Comparison of ENCODE assay signal across 15 cellular contexts in the genomic region with DNA sequence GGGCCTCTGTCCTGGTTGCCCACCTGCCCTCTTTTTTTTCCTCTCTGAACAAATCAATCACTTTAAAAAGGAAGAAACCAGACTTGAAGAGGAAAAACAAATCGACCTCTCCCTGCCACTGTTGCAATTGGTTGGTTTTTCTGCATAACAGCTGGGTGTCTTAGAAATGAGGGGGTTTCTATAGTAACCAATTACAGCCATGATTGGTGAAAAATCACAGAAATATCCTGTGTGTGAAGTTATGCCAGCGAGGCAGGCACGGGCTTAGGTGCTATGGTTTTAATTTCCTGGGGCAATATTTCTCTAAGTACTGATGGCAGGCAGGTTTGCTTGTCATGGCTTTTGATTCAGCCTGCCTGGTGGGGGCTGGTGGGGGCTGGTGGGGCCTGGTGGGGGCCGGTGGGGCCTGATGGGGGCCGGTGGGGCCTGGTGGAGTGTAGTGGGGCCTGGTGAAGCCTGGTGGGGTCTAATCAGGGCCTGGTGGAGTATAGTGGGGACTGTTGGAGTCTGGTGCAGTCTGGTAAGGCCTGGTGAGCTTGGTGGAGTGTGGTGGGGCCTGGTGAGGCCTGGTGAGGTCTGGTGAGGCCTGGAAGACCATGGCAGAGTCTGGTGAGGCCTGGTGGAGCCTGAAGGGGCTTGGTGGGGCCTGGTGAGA. TPM values are rescaled to one million over a fixed set of nuclear protein-coding genes. Genes with fewer than 3 reads are reported as not detected.
DNase-seq lines count a peak whose midpoint lies in the region; ATAC-seq and TF ChIP-seq lines count a peak whose summit lies in the region.
"Had no signal": no experiment of that assay in that cellular context is flagged by ENCODE, and none has a peak within 500 bp of the region (broad histone marks: within the 10 kb centered on the region; RNA-seq: fewer than 3 reads in every experiment).

No MANE protein-coding gene starts in this region.

- peaks cover 12% of the 10 kb centered on the region for H3K27me3 Mint-ChIP-seq in activated CD8-positive, alpha-beta T cell treated with anti-CD3 and anti-CD28 coated beads for 36 hours
- peaks cover 13% of the 10 kb centered on the region for H3K27me3 Mint-ChIP-seq in activated CD8-positive, alpha-beta T cell treated with anti-CD3 and anti-CD28 coated beads, Interleukin-2, amount 10 ng/mL, durations not matched to agents 7 days and 5 days (ENCODE audit: low read depth)
- H3K27me3 Mint-ChIP-seq in neural progenitor cell (ENCODE audit: insufficient read depth, low read depth) = peaks cover 5% of the 10 kb centered on the region

- H3K27ac ChIP-seq in caudate nucleus (ENCODE audit: low read depth, low read length) (peak overlapping the region; percentile 36), layer of hippocampus (ENCODE audit: low read depth, low read length) (peak overlapping the region; percentile 21), neural progenitor cell (no peak overlapping the region)
- H3K27ac ChIP-seq: 22Rv1, BLaER1 had no signal

- H3K36me3 ChIP-seq in neural progenitor cell = no peaks in the 10 kb centered on the region
- H3K36me3 ChIP-seq: BLaER1 had no signal

- peak overlapping the region; percentile 89 for H3K4me2 ChIP-seq in neural progenitor cell
- H3K4me2 ChIP-seq: BLaER1 had no signal

- no peak overlapping the region for H2AFZ ChIP-seq in neural progenitor cell (replicated peaks)

- TF ChIP-seq CTCF in activated CD8-positive, alpha-beta T cell treated with anti-CD3 and anti-CD28 coated beads for 36 hours (IDR thresholded peaks at IDR 0.05) = no peak
- TF ChIP-seq CTCF in neural progenitor cell (IDR thresholded peaks at IDR 0.05) = no peak

- no peak overlapping the region for H3K9ac ChIP-seq in neural progenitor cell
- H3K9ac ChIP-seq: BLaER1 had no signal

- H3K79me2 ChIP-seq in neural progenitor cell (ENCODE audit: low read depth) = no peaks in the 10 kb centered on the region

- no peaks in the 10 kb centered on the region for H3K27me3 ChIP-seq in layer of hippocampus (ENCODE audit: control insufficient read depth, insufficient read depth, low read length)
- peaks cover 36% of the 10 kb centered on the region for H3K27me3 ChIP-seq in neural progenitor cell

- CTCF ChIA-PET in activated CD8-positive, alpha-beta T cell treated with anti-CD3 and anti-CD28 coated beads for 36 hours (lab: Charles Lee) = no interaction called here
- CTCF ChIA-PET in activated CD8-positive, alpha-beta T cell treated with anti-CD3 and anti-CD28 coated beads, Interleukin-2, amount 10 ng/mL, durations not matched to agents 7 days and 5 days (lab: Charles Lee) = no interaction called here

- H3F3A ChIP-seq in neural progenitor cell (ENCODE audit: low read depth) = peaks cover 23% of the 10 kb centered on the region

- peaks cover 13% of the 10 kb centered on the region for H3K4me1 Mint-ChIP-seq in activated CD8-positive, alpha-beta T cell treated with anti-CD3 and anti-CD28 coated beads for 36 hours (ENCODE audit: low read depth)
- no peaks in the 10 kb centered on the region for H3K4me1 Mint-ChIP-seq in activated CD8-positive, alpha-beta T cell treated with anti-CD3 and anti-CD28 coated beads, Interleukin-2, amount 10 ng/mL, durations not matched to agents 7 days and 5 days (ENCODE audit: low read depth)
- H3K4me1 Mint-ChIP-seq in neural progenitor cell = peaks cover 42% of the 10 kb centered on the region

- H3K36me3 Mint-ChIP-seq in activated CD8-positive, alpha-beta T cell treated with anti-CD3 and anti-CD28 coated beads for 36 hours (ENCODE audit: low read depth) = no peaks in the 10 kb centered on the region
- H3K36me3 Mint-ChIP-seq in activated CD8-positive, alpha-beta T cell treated with anti-CD3 and anti-CD28 coated beads, Interleukin-2, amount 10 ng/mL, durations not matched to agents 7 days and 5 days (ENCODE audit: low read depth) = no peaks in the 10 kb centered on the region
- H3K36me3 Mint-ChIP-seq in neural progenitor cell = peaks cover 3% of the 10 kb centered on the region

- intact Hi-C loops in activated CD8-positive, alpha-beta T cell treated with anti-CD3 and anti-CD28 coated beads for 36 hours (cut with micrococcal nuclease) = no loop called here

- no peaks in the 10 kb centered on the region for H4K20me1 ChIP-seq in neural progenitor cell (ENCODE audit: low read depth)
- H4K20me1 ChIP-seq: BLaER1 had no signal

- peaks cover 27% of the 10 kb centered on the region for H3K4me1 ChIP-seq in neural progenitor cell

- no peaks in the 10 kb centered on the region for H3K9me3 ChIP-seq in neural progenitor cell (ENCODE audit: low read depth)
- H3K9me3 ChIP-seq: BLaER1 had no signal

- no peak for DNase-seq in activated CD8-positive, alpha-beta T cell treated with anti-CD3 and anti-CD28 coated beads for 36 hours
- DNase-seq in activated CD8-positive, alpha-beta T cell treated with anti-CD3 and anti-CD28 coated beads, Interleukin-2, amount 10 ng/mL, durations not matched to agents 7 days and 5 days = no peak
- no peak for DNase-seq in caudate nucleus (lab: John Stamatoyannopoulos, UW)
- DNase-seq in neural progenitor cell (ENCODE audit: low spot score) = no peak
- DNase-seq in EL = no peak
- DNase-seq: AML-193, DMS53, H7 had no signal

- ATAC-seq in activated CD8-positive, alpha-beta T cell treated with anti-CD3 and anti-CD28 coated beads for 36 hours = no peak
- ATAC-seq in activated CD8-positive, alpha-beta T cell treated with anti-CD3 and anti-CD28 coated beads, Interleukin-2, amount 10 ng/mL, durations not matched to agents 7 days and 5 days = no peak
- ATAC-seq in HG03378 (IDR thresholded peaks at IDR 0.05; ENCODE audit: unreplicated experiment) = no peak
- no peak for ATAC-seq in HG03175 (IDR thresholded peaks at IDR 0.05; ENCODE audit: unreplicated experiment)
- ATAC-seq: HepG2 had no signal

- POLR2A ChIA-PET in activated CD8-positive, alpha-beta T cell treated with anti-CD3 and anti-CD28 coated beads for 36 hours (lab: Charles Lee) = no interaction called here
- POLR2A ChIA-PET in activated CD8-positive, alpha-beta T cell treated with anti-CD3 and anti-CD28 coated beads, Interleukin-2, amount 10 ng/mL, durations not matched to agents 7 days and 5 days (lab: Charles Lee) = no interaction called here

- H3K27ac Mint-ChIP-seq in activated CD8-positive, alpha-beta T cell treated with anti-CD3 and anti-CD28 coated beads for 36 hours = peak overlapping the region; percentile 30
- H3K27ac Mint-ChIP-seq in activated CD8-positive, alpha-beta T cell treated with anti-CD3 and anti-CD28 coated beads, Interleukin-2, amount 10 ng/mL, durations not matched to agents 7 days and 5 days = no peak overlapping the region
- peak overlapping the region; percentile 38 for H3K27ac Mint-ChIP-seq in neural progenitor cell

- no peak overlapping the region for H3K4me3 ChIP-seq in neural progenitor cell
- H3K4me3 ChIP-seq: BLaER1 had no signal

- H3K9me3 Mint-ChIP-seq in activated CD8-positive, alpha-beta T cell treated with anti-CD3 and anti-CD28 coated beads for 36 hours = no peaks in the 10 kb centered on the region
- no peaks in the 10 kb centered on the region for H3K9me3 Mint-ChIP-seq in activated CD8-positive, alpha-beta T cell treated with anti-CD3 and anti-CD28 coated beads, Interleukin-2, amount 10 ng/mL, durations not matched to agents 7 days and 5 days (ENCODE audit: insufficient read depth)
- H3K9me3 Mint-ChIP-seq in neural progenitor cell = no peaks in the 10 kb centered on the region

- no peak overlapping the region for H3K4me3 Mint-ChIP-seq in activated CD8-positive, alpha-beta T cell treated with anti-CD3 and anti-CD28 coated beads for 36 hours
- no peak overlapping the region for H3K4me3 Mint-ChIP-seq in activated CD8-positive, alpha-beta T cell treated with anti-CD3 and anti-CD28 coated beads, Interleukin-2, amount 10 ng/mL, durations not matched to agents 7 days and 5 days
- no peak overlapping the region for H3K4me3 Mint-ChIP-seq in neural progenitor cell

RNA-seq across cellular contexts. Expression of a gene that starts 54.6 kb away (rescaled TPM):
- total RNA-seq in activated CD8-positive, alpha-beta T cell treated with anti-CD3 and anti-CD28 coated beads for 36 hours = under 1 TPM; 0.65 to 0.78 TPM
- not detected for total RNA-seq in activated CD8-positive, alpha-beta T cell treated with anti-CD3 and anti-CD28 coated beads, Interleukin-2, amount 10 ng/mL, durations not matched to agents 7 days and 5 days
- total RNA-seq in neural progenitor cell (ENCODE audit: low replicate concordance) = 0.19 and 0.21 TPM in 2 replicates
- total RNA-seq: A673, HepG2 had no signal
